ENCODE assay signal across 1 cellular context in genomic region chr3:187521546-187521945, GRCh38.
TF ChIP-seq lines count a peak whose summit lies in the region.

No MANE protein-coding gene starts in this region.

TF ChIP-seq in H1, 55 proteins besides CTCF, POLR2A, EP300 and RAD21 (continued from another document):
- TF ChIP-seq EGR1 (IDR thresholded peaks at IDR 0.05; ENCODE audit: borderline replicate concordance, low read depth, low read length): no peak
- TF ChIP-seq NRF1 (IDR thresholded peaks at IDR 0.05; ENCODE audit: low read depth, low read length): no peak
- TF ChIP-seq CHD2 (IDR thresholded peaks at IDR 0.05; ENCODE audit: low read length): no peak
- TF ChIP-seq CHD7 (IDR thresholded peaks at IDR 0.05; ENCODE audit: insufficient replicate concordance, low read length): no peak
- TF ChIP-seq, protein P1, sequence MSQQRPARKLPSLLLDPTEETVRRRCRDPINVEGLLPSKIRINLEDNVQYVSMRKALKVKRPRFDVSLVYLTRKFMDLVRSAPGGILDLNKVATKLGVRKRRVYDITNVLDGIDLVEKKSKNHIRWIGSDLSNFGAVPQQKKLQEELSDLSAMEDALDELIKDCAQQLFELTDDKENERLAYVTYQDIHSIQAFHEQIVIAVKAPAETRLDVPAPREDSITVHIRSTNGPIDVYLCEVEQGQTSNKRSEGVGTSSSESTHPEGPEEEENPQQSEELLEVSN (IDR thresholded peaks at IDR 0.05): no peak
- TF ChIP-seq CBX8 (IDR thresholded peaks at IDR 0.05; ENCODE audit: borderline replicate concordance, low read depth, low read length): no peak
- TF ChIP-seq POU5F1 (IDR thresholded peaks at IDR 0.05; ENCODE audit: low read depth, low read length): no peak
